ENCODE assay signal across 26 cellular contexts in the genomic region with DNA sequence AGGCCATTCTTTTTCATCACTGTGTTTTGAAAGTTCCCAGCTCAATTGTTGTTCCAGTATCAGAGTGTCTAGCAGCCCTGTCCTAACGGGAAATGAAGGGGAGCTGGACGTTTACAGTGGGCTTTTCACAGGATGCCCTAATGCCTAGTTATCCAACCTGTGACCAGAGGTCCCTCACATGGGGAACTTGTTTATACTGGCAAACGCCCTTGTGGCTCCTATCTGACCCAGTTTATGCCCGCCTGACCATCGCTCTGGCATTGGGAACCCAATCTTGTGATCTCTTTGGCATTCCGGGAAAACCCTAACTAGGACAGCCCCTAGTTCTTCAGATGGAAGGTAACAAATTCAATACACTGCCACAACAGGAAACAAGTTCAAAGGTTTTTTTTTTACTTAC.
"Had no signal": no experiment of that assay in that cellular context is flagged by ENCODE, and none has a peak within 500 bp of the region (broad histone marks: within the 10 kb centered on the region; RNA-seq: fewer than 3 reads in every experiment).

No MANE protein-coding gene starts in this region.

- H3K4me3 ChIP-seq: coronary artery, esophagus squamous epithelium, gastrocnemius medialis, heart right ventricle, left ventricle myocardium inferior, lower lobe of right lung, mucosa of descending colon had no signal

- H3K27ac ChIP-seq: coronary artery, epithelial cell of prostate, esophagus squamous epithelium, gastrocnemius medialis, heart right ventricle, left ventricle myocardium inferior, lower lobe of right lung had no signal

- FAIRE-seq: colon, endometrium, islet of Langerhans, keratinocyte had no signal

- ATAC-seq: effector memory CD8-positive, alpha-beta T cell; esophagus mucosa; gastrocnemius medialis; heart right ventricle; left cardiac atrium; lower lobe of right lung; mucosa of descending colon had no signal

- DNase-seq: dermis blood vessel endothelial cell; effector CD8-positive, alpha-beta T cell; effector memory CD8-positive, alpha-beta T cell; endodermal cell; erythroblast; esophagus squamous epithelium; foreskin fibroblast; foreskin melanocyte; gastrocnemius medialis; glutamatergic neuron; head of caudate nucleus; heart right ventricle; hippocampal formation; left cardiac atrium; left ventricle myocardium inferior; lower lobe of right lung; mesenchymal stem cell; mucosa of descending colon; naive B cell had no signal

- H3K27me3 ChIP-seq: gastrocnemius medialis, heart right ventricle had no signal

- H3K36me3 ChIP-seq: esophagus squamous epithelium, gastrocnemius medialis, heart right ventricle, left ventricle myocardium inferior, lower lobe of right lung had no signal

- H3K4me1 ChIP-seq: esophagus squamous epithelium, gastrocnemius medialis, heart right ventricle, left ventricle myocardium inferior, lower lobe of right lung had no signal

- H3K9me3 ChIP-seq: esophagus squamous epithelium, gastrocnemius medialis, left ventricle myocardium inferior, lower lobe of right lung, mucosa of descending colon had no signal
